Comparison of ENCODE assay signal across 25 cellular contexts in genomic region chr12:98587084-98587483, GRCh38. TPM values are rescaled to one million over a fixed set of nuclear protein-coding genes. Genes with fewer than 3 reads are reported as not detected.
DNase-seq lines count a peak whose midpoint lies in the region; ATAC-seq, FAIRE-seq and TF ChIP-seq lines count a peak whose summit lies in the region.
"Had no signal": no experiment of that assay in that cellular context is flagged by ENCODE, and none has a peak within 500 bp of the region (broad histone marks: within the 10 kb centered on the region; RNA-seq: fewer than 3 reads in every experiment).

No MANE protein-coding gene starts in this region.

- no peaks in the 10 kb centered on the region for H3K36me3 ChIP-seq in K562 (ENCODE audit: control insufficient read depth, insufficient read depth, low read length)
- H3K36me3 ChIP-seq in pancreas = no peaks in the 10 kb centered on the region
- H3K36me3 ChIP-seq in gastroesophageal sphincter = no peaks in the 10 kb centered on the region
- H3K36me3 ChIP-seq: BLaER1 treated with 17β-estradiol and CSF1 and Interleukin-3, amounts not matched to agents 10 nM and 100 nM; esophagus squamous epithelium; Peyer's patch had no signal

- no TSS peak for BruUV-seq in K562 (replicated peaks; lab: Mats Ljungman, UMichigan)

- H3K36me3 Mint-ChIP-seq in activated T-helper 2 cell treated with anti-CD3 and anti-CD28 coated beads, Interferon-gamma antibody, Interleukin-2, Interleukin-4, amounts not matched to agents 10 μg/mL and 5 μg/mL and 100 μg/mL, durations not matched to agents 14 hours and 24 hours and 36 hours (ENCODE audit: low read depth) = no peaks in the 10 kb centered on the region
- H3K36me3 Mint-ChIP-seq: activated naive CD4-positive, alpha-beta T cell treated with anti-CD3 and anti-CD28 coated beads, Interleukin-2, amount 10 ng/mL, durations not matched to agents 7 days and 5 days; stimulated activated effector memory CD8-positive, alpha-beta T cell treated with anti-CD3 and anti-CD28 coated beads, Interleukin-12 subunit alpha, Interleukin-12 subunit beta, amount 100 ng/mL, for 72 hours; type B pancreatic cell had no signal

- no peaks in the 10 kb centered on the region for H4K20me1 ChIP-seq in K562 (replicated peaks; ENCODE audit: control insufficient read depth, insufficient read depth, low read length)
- H4K20me1 ChIP-seq: BLaER1 treated with 17β-estradiol and CSF1 and Interleukin-3, amounts not matched to agents 10 nM and 100 nM had no signal

- H3K27me3 ChIP-seq in K562 (ENCODE audit: control insufficient read depth in 2 of 2, insufficient read depth in 2 of 2, low read length in 2 of 2) = no peaks in the 10 kb centered on the region
- H3K27me3 ChIP-seq in pancreas = no peaks in the 10 kb centered on the region
- H3K27me3 ChIP-seq in gastroesophageal sphincter = no peaks in the 10 kb centered on the region
- H3K27me3 ChIP-seq: BLaER1 treated with 17β-estradiol and CSF1 and Interleukin-3, amounts not matched to agents 10 nM and 100 nM; esophagus squamous epithelium; Peyer's patch had no signal

- WGBS in K562 (ENCODE audit: insufficient coverage, low coverage, missing lambda C conversion rate) = 41% methylated on average over 5 of the region's 5 CpGs
- 68 to 75% methylated on average over 5 of the region's 5 CpGs for WGBS in pancreas, 2 donors
- 76 to 92% methylated on average over 2 to 5 of the region's 5 CpGs for WGBS in gastroesophageal sphincter (ENCODE audit: low coverage in 1 of 2), 2 donors

- H3K27ac ChIP-seq in K562 (ENCODE audit: extremely low read depth, low read depth, low read length) = no peak overlapping the region
- no peak overlapping the region for H3K27ac ChIP-seq in pancreas
- no peak overlapping the region for H3K27ac ChIP-seq in gastroesophageal sphincter
- H3K27ac ChIP-seq: BLaER1 treated with 17β-estradiol and CSF1 and Interleukin-3, amounts not matched to agents 10 nM and 100 nM; esophagus squamous epithelium; Peyer's patch had no signal

- in situ Hi-C loops in K562 (cut with MboI) = no loop called here

- TF ChIP-seq POLR2A in K562 (conservative IDR thresholded peaks at IDR 0.05) (no peak), gastroesophageal sphincter (IDR thresholded peaks at IDR 0.05) (no peak)

- H3K4me3 ChIP-seq in K562 = no peak overlapping the region
- H3K4me3 ChIP-seq in pancreas = no peak overlapping the region
- H3K4me3 ChIP-seq in gastroesophageal sphincter = no peak overlapping the region
- H3K4me3 ChIP-seq: BLaER1 treated with 17β-estradiol and CSF1 and Interleukin-3, amounts not matched to agents 10 nM and 100 nM; esophagus squamous epithelium; Peyer's patch had no signal

- no peak overlapping the region for H2AFZ ChIP-seq in K562 (ENCODE audit: low read depth, low read length)

- POLR2A ChIA-PET in K562 (lab: Yijun Ruan, JAX) = interaction anchor here (1.1 kb wide), 1 partner anchor 10 kb away, joined by 5 read pairs; no protein-coding TSS in a partner anchor

- no peaks in the 10 kb centered on the region for H3K9me1 ChIP-seq in K562 (ENCODE audit: control insufficient read depth, insufficient read depth, low read length)

- H3K4me1 Mint-ChIP-seq in activated T-helper 2 cell treated with anti-CD3 and anti-CD28 coated beads, Interferon-gamma antibody, Interleukin-2, Interleukin-4, amounts not matched to agents 10 μg/mL and 5 μg/mL and 100 μg/mL, durations not matched to agents 14 hours and 24 hours and 36 hours (ENCODE audit: low read depth) = peaks cover 3% of the 10 kb centered on the region
- H3K4me1 Mint-ChIP-seq: stimulated activated effector memory CD8-positive, alpha-beta T cell treated with anti-CD3 and anti-CD28 coated beads, Interleukin-12 subunit alpha, Interleukin-12 subunit beta, amount 100 ng/mL, for 72 hours had no signal

- CTCF ChIA-PET in K562 (lab: Yijun Ruan, JAX; ENCODE audit: low intra/inter-chr PET ratio) = interaction anchor here (0.6 kb wide), 1 partner anchor 23 kb away, joined by 5 read pairs; no protein-coding TSS in a partner anchor

- peaks cover 5 to 7% of the 10 kb centered on the region in 2 experiments; a peak in 4 of 5 replicates for H3K4me1 ChIP-seq in K562 (replicated peaks in 1 of 2; ENCODE audit: control insufficient read depth in 2 of 2, insufficient read depth in 2 of 2, low read length in 2 of 2)
- H3K4me1 ChIP-seq in pancreas = no peaks in the 10 kb centered on the region
- no peaks in the 10 kb centered on the region for H3K4me1 ChIP-seq in gastroesophageal sphincter
- H3K4me1 ChIP-seq: esophagus squamous epithelium, Peyer's patch had no signal

- no peaks in the 10 kb centered on the region for H3K79me2 ChIP-seq in K562 (ENCODE audit: control insufficient read depth, insufficient read depth, low read length)

- peaks cover 4% of the 10 kb centered on the region for H3K27me3 Mint-ChIP-seq in activated T-helper 2 cell treated with anti-CD3 and anti-CD28 coated beads, Interferon-gamma antibody, Interleukin-2, Interleukin-4, amounts not matched to agents 10 μg/mL and 5 μg/mL and 100 μg/mL, durations not matched to agents 14 hours and 24 hours and 36 hours (ENCODE audit: low read depth)
- H3K27me3 Mint-ChIP-seq: type B pancreatic cell had no signal

- no peak overlapping the region for H3K4me2 ChIP-seq in K562 (ENCODE audit: insufficient read depth, low read length)
- H3K4me2 ChIP-seq: BLaER1 treated with 17β-estradiol and CSF1 and Interleukin-3, amounts not matched to agents 10 nM and 100 nM had no signal

- no peak overlapping the region for H3K9ac ChIP-seq in K562 (ENCODE audit: insufficient read depth in 1 of 2, low read depth in 2 of 2, low read length in 2 of 2)
- H3K9ac ChIP-seq: BLaER1 treated with 17β-estradiol and CSF1 and Interleukin-3, amounts not matched to agents 10 nM and 100 nM had no signal

- FAIRE-seq in K562 (lab: Jason Lieb, UNC) (no peak), pancreas (lab: Jason Lieb, UNC) (no peak)

- no peak for TF ChIP-seq RAD21 in K562 (CRISPR knock-in tag; conservative IDR thresholded peaks at IDR 0.05 in 1 of 2, IDR thresholded peaks at IDR 0.05 in 1 of 2)

- H3K27ac Mint-ChIP-seq in activated T-helper 2 cell treated with anti-CD3 and anti-CD28 coated beads, Interferon-gamma antibody, Interleukin-2, Interleukin-4, amounts not matched to agents 10 μg/mL and 5 μg/mL and 100 μg/mL, durations not matched to agents 14 hours and 24 hours and 36 hours = no peak overlapping the region
- H3K27ac Mint-ChIP-seq: activated naive CD4-positive, alpha-beta T cell treated with anti-CD3 and anti-CD28 coated beads, Interleukin-2, amount 10 ng/mL, durations not matched to agents 7 days and 5 days; stimulated activated effector memory CD8-positive, alpha-beta T cell treated with anti-CD3 and anti-CD28 coated beads, Interleukin-12 subunit alpha, Interleukin-12 subunit beta, amount 100 ng/mL, for 72 hours; type B pancreatic cell had no signal

- TF ChIP-seq CTCF in K562 (IDR thresholded peaks at IDR 0.05 in 2 of 3, conservative IDR thresholded peaks at IDR 0.05 in 1 of 3; ENCODE audit: insufficient read depth in 2 of 3, low read depth in 1 of 3, low read length in 3 of 3) (no peak), pancreas (IDR thresholded peaks at IDR 0.05) (no peak), gastroesophageal sphincter (IDR thresholded peaks at IDR 0.05) (no peak)

- H3K9me3 Mint-ChIP-seq in activated T-helper 2 cell treated with anti-CD3 and anti-CD28 coated beads, Interferon-gamma antibody, Interleukin-2, Interleukin-4, amounts not matched to agents 10 μg/mL and 5 μg/mL and 100 μg/mL, durations not matched to agents 14 hours and 24 hours and 36 hours = no peaks in the 10 kb centered on the region
- H3K9me3 Mint-ChIP-seq: activated naive CD4-positive, alpha-beta T cell treated with anti-CD3 and anti-CD28 coated beads, Interleukin-2, amount 10 ng/mL, durations not matched to agents 7 days and 5 days; stimulated activated effector memory CD8-positive, alpha-beta T cell treated with anti-CD3 and anti-CD28 coated beads, Interleukin-12 subunit alpha, Interleukin-12 subunit beta, amount 100 ng/mL, for 72 hours; type B pancreatic cell had no signal

- H3K9me3 ChIP-seq in K562 (replicated peaks; ENCODE audit: control insufficient read depth, insufficient read depth, low read depth, low read length) = no peaks in the 10 kb centered on the region
- no peaks in the 10 kb centered on the region for H3K9me3 ChIP-seq in pancreas
- no peaks in the 10 kb centered on the region for H3K9me3 ChIP-seq in gastroesophageal sphincter
- H3K9me3 ChIP-seq: BLaER1 treated with 17β-estradiol and CSF1 and Interleukin-3, amounts not matched to agents 10 nM and 100 nM; esophagus squamous epithelium; Peyer's patch had no signal

- TF ChIP-seq EP300 in K562 (IDR thresholded peaks at IDR 0.05; ENCODE audit: low read length) = no peak
- no peak for TF ChIP-seq EP300 in gastroesophageal sphincter (IDR thresholded peaks at IDR 0.05)

- intact Hi-C loops in K562 (cut with micrococcal nuclease) (no loop called here), pancreas (cut with DNase I) (no loop called here)
- intact Hi-C loops in activated T-helper 2 cell treated with anti-CD3 and anti-CD28 coated beads, Interferon-gamma antibody, Interleukin-2, Interleukin-4, amounts not matched to agents 10 μg/mL and 5 μg/mL and 100 μg/mL, durations not matched to agents 14 hours and 24 hours and 36 hours (cut with micrococcal nuclease) = no loop called here

- no peak for ATAC-seq in K562
- no peak for ATAC-seq in pancreas
- no peak for ATAC-seq in gastroesophageal sphincter
- ATAC-seq: sciatic nerve; stimulated activated effector memory CD8-positive, alpha-beta T cell treated with anti-CD3 and anti-CD28 coated beads, Interleukin-12 subunit alpha, Interleukin-12 subunit beta, amount 100 ng/mL, for 72 hours had no signal

- peak; percentile 70 for DNase-seq in DMS79 (lab: John Stamatoyannopoulos, UW)
- DNase-seq in NCI-H146 (lab: John Stamatoyannopoulos, UW) = peak; percentile 84
- peak; percentile 82 for DNase-seq in NCI-H345 treated with DMSO at 0.1 percent for 48 hours (lab: John Stamatoyannopoulos, UW; ENCODE audit: unreplicated experiment)
- DNase-seq in K562 (ENCODE audit: extremely low read depth in 1 of 4, low spot score in 3 of 4) = no peak
- no peak for DNase-seq in pancreas
- no peak for DNase-seq in activated T-helper 2 cell treated with anti-CD3 and anti-CD28 coated beads, Interferon-gamma antibody, Interleukin-2, Interleukin-4, amounts not matched to agents 10 μg/mL and 5 μg/mL and 100 μg/mL, durations not matched to agents 14 hours and 24 hours and 36 hours (ENCODE audit: low spot score)
- DNase-seq: activated CD4-positive, alpha-beta T cell treated with anti-CD3 and anti-CD28 coated beads, Interleukin-2, amount 50 U/mL, for 48 hours; activated naive CD4-positive, alpha-beta T cell treated with anti-CD3 and anti-CD28 coated beads, Interleukin-2, amount 10 ng/mL, durations not matched to agents 7 days and 5 days; anterior cingulate cortex; COR-L47; cortex of kidney; esophagus squamous epithelium; foreskin melanocyte; HCEC 1CT; hippocampal formation; NCI-H226; Peyer's patch; posterior cingulate gyrus; stimulated activated CD4-positive, alpha-beta T cell treated with anti-CD3 and anti-CD28 coated beads, Interleukin-4, amount 100 ng/mL, for 24 hours; T-helper 1 cell had no signal

- H3K4me3 Mint-ChIP-seq in activated T-helper 2 cell treated with anti-CD3 and anti-CD28 coated beads, Interferon-gamma antibody, Interleukin-2, Interleukin-4, amounts not matched to agents 10 μg/mL and 5 μg/mL and 100 μg/mL, durations not matched to agents 14 hours and 24 hours and 36 hours (ENCODE audit: low read depth) = no peak overlapping the region
- H3K4me3 Mint-ChIP-seq: activated naive CD4-positive, alpha-beta T cell treated with anti-CD3 and anti-CD28 coated beads, Interleukin-2, amount 10 ng/mL, durations not matched to agents 7 days and 5 days; stimulated activated effector memory CD8-positive, alpha-beta T cell treated with anti-CD3 and anti-CD28 coated beads, Interleukin-12 subunit alpha, Interleukin-12 subunit beta, amount 100 ng/mL, for 72 hours; type B pancreatic cell had no signal

RNA-seq across cellular contexts. Expression of gene SLC25A3, which starts 6.4 kb away (rescaled TPM):
- 311 and 511 TPM in 2 replicates for total RNA-seq in K562 (2011; cell fraction: chromatin; rRNA removed; ENCODE audit: low replicate concordance)
- total RNA-seq in K562 (2011; cell fraction: nucleolus; rRNA removed) = 257 and 270 TPM in 2 replicates
- total RNA-seq in K562 (2011; cell fraction: nucleoplasm; rRNA removed) = 338 and 415 TPM in 2 replicates
- total RNA-seq in K562 (2014; rRNA removed) (450 and 515 TPM in 2 replicates), K562 (2014; rRNA removed; fragmentation: Illumina TruSeq; extraction: Trizol) (766 and 865 TPM in 2 replicates), K562 (2015; rRNA removed; fragmentation: Illumina TruSeq; extraction: Trizol) (498 and 500 TPM in 2 replicates), K562 (2021) (687 and 693 TPM in 2 replicates), pancreas (100 to 1,000 TPM; 204 to 343 (median 254) TPM), gastroesophageal sphincter (100 to 1,000 TPM; 602 to 636 (median 625) TPM)
- polyA plus RNA-seq in K562 (2011; rRNA removed) (405 and 419 TPM in 2 replicates), K562 (2014; fragmentation: Illumina TruSeq; extraction: Trizol) (571 and 592 TPM in 2 replicates), K562 (2014; fragmentation: Nextera tagmentation; extraction: Ambion mirVana) (100 to 1,000 TPM; 264 to 309 TPM), K562 (2014; rRNA removed) (449 and 495 TPM in 2 replicates), pancreas (100 to 1,000 TPM; 133 to 223 TPM)
- 556 and 768 TPM in 2 replicates for polyA plus RNA-seq in K562 (2011; cell fraction: cytosol; rRNA removed)
- polyA plus RNA-seq in K562 (2011; cell fraction: nucleus; rRNA removed) = 515 and 531 TPM in 2 replicates
- 638 and 684 TPM in 2 replicates for polyA plus RNA-seq in K562 (2012)
- polyA minus RNA-seq in K562 (2011; rRNA and poly(A)+ RNA removed) = 760 and 828 TPM in 2 replicates
- polyA minus RNA-seq in K562 (2011; cell fraction: cytosol; rRNA and poly(A)+ RNA removed) = 379 and 409 TPM in 2 replicates
- polyA minus RNA-seq in K562 (2011; cell fraction: nucleus; rRNA and poly(A)+ RNA removed) = 181 and 261 TPM in 2 replicates
- 619 and 622 TPM in 2 replicates for total RNA-seq in activated T-helper 2 cell treated with anti-CD3 and anti-CD28 coated beads, Interferon-gamma antibody, Interleukin-2, Interleukin-4, amounts not matched to agents 10 μg/mL and 5 μg/mL and 100 μg/mL, durations not matched to agents 14 hours and 24 hours and 36 hours

RNA-seq across cellular contexts. Expression of gene IKBIP, which starts 57.5 kb away (rescaled TPM):
- 6.2 and 22.8 TPM in 2 replicates for total RNA-seq in K562 (2011; cell fraction: chromatin; rRNA removed; ENCODE audit: low replicate concordance)
- 6.2 and 7.0 TPM in 2 replicates for total RNA-seq in K562 (2011; cell fraction: nucleolus; rRNA removed)
- total RNA-seq in K562 (2011; cell fraction: nucleoplasm; rRNA removed) = 11.0 and 14.5 TPM in 2 replicates
- total RNA-seq in K562 (2014; rRNA removed) (14.1 and 14.9 TPM in 2 replicates), K562 (2014; rRNA removed; fragmentation: Illumina TruSeq; extraction: Trizol) (19.5 and 22.8 TPM in 2 replicates), K562 (2015; rRNA removed; fragmentation: Illumina TruSeq; extraction: Trizol) (16.5 and 17.8 TPM in 2 replicates), K562 (2021) (14.9 and 15.4 TPM in 2 replicates), pancreas (1 to 10 TPM; 1.4 to 8.0 (median 3.6) TPM), gastroesophageal sphincter (10 to 100 TPM in 2 of 4 donors, 1 to 10 TPM in 2; 4.5 to 17.2 (median 10.2) TPM)
- polyA plus RNA-seq in K562 (2011; rRNA removed) (12.3 and 16.2 TPM in 2 replicates), K562 (2014; fragmentation: Illumina TruSeq; extraction: Trizol) (12.6 and 15.3 TPM in 2 replicates), K562 (2014; fragmentation: Nextera tagmentation; extraction: Ambion mirVana) (1 to 10 TPM; 3.3 to 4.9 TPM), K562 (2014; rRNA removed) (14.9 and 15.8 TPM in 2 replicates), pancreas (1 to 10 TPM; 3.8 to 4.6 TPM)
- polyA plus RNA-seq in K562 (2011; cell fraction: cytosol; rRNA removed) = 3.1 and 5.1 TPM in 2 replicates
- 2.5 and 2.8 TPM in 2 replicates for polyA plus RNA-seq in K562 (2011; cell fraction: nucleus; rRNA removed)
- polyA plus RNA-seq in K562 (2012) = 12.4 and 14.4 TPM in 2 replicates
- 9.7 and 10.4 TPM in 2 replicates for polyA minus RNA-seq in K562 (2011; rRNA and poly(A)+ RNA removed)
- polyA minus RNA-seq in K562 (2011; cell fraction: cytosol; rRNA and poly(A)+ RNA removed) = 4.7 and 4.8 TPM in 2 replicates
- polyA minus RNA-seq in K562 (2011; cell fraction: nucleus; rRNA and poly(A)+ RNA removed) = 2.7 and 3.8 TPM in 2 replicates
- total RNA-seq in activated T-helper 2 cell treated with anti-CD3 and anti-CD28 coated beads, Interferon-gamma antibody, Interleukin-2, Interleukin-4, amounts not matched to agents 10 μg/mL and 5 μg/mL and 100 μg/mL, durations not matched to agents 14 hours and 24 hours and 36 hours = 39.9 and 41.1 TPM in 2 replicates

RNA-seq across cellular contexts. Expression of gene APAF1, which starts 58.0 kb away (rescaled TPM):
- 34.4 and 111 TPM in 2 replicates for total RNA-seq in K562 (2011; cell fraction: chromatin; rRNA removed; ENCODE audit: low replicate concordance)
- 13.7 and 18.6 TPM in 2 replicates for total RNA-seq in K562 (2011; cell fraction: nucleolus; rRNA removed)
- 27.3 and 35.5 TPM in 2 replicates for total RNA-seq in K562 (2011; cell fraction: nucleoplasm; rRNA removed)
- total RNA-seq in K562 (2014; rRNA removed) = 8.5 and 11.1 TPM in 2 replicates
- 15.2 and 18.3 TPM in 2 replicates for total RNA-seq in K562 (2014; rRNA removed; fragmentation: Illumina TruSeq; extraction: Trizol)
- 10.8 TPM in 2 replicates for total RNA-seq in K562 (2015; rRNA removed; fragmentation: Illumina TruSeq; extraction: Trizol)
- 11.5 and 13.4 TPM in 2 replicates for total RNA-seq in K562 (2021)
- polyA plus RNA-seq in K562 (2011; rRNA removed) = 12.4 and 15.7 TPM in 2 replicates
- polyA plus RNA-seq in K562 (2011; cell fraction: cytosol; rRNA removed) = 5.2 and 7.2 TPM in 2 replicates
- polyA plus RNA-seq in K562 (2011; cell fraction: nucleus; rRNA removed) = 9.1 and 10.9 TPM in 2 replicates
- 6.7 and 9.1 TPM in 2 replicates for polyA plus RNA-seq in K562 (2012)
- polyA plus RNA-seq in K562 (2014; fragmentation: Illumina TruSeq; extraction: Trizol) = 8.2 and 9.9 TPM in 2 replicates
- polyA plus RNA-seq in K562 (2014; fragmentation: Nextera tagmentation; extraction: Ambion mirVana) = 1 to 10 TPM; 5.1 to 6.5 TPM
- 7.2 and 8.4 TPM in 2 replicates for polyA plus RNA-seq in K562 (2014; rRNA removed)
- polyA minus RNA-seq in K562 (2011; rRNA and poly(A)+ RNA removed) = 48.2 and 55.6 TPM in 2 replicates
- 12.2 and 18.2 TPM in 2 replicates for polyA minus RNA-seq in K562 (2011; cell fraction: cytosol; rRNA and poly(A)+ RNA removed)
- polyA minus RNA-seq in K562 (2011; cell fraction: nucleus; rRNA and poly(A)+ RNA removed) = 12.1 and 26.7 TPM in 2 replicates
- 10 to 100 TPM in 1 of 6 donors, 1 to 10 TPM in 5; 2.7 to 14.0 (median 5.7) TPM for total RNA-seq in pancreas
- 1 to 10 TPM; 3.5 to 6.6 TPM for polyA plus RNA-seq in pancreas
- 28.3 and 31.2 TPM in 2 replicates for total RNA-seq in activated T-helper 2 cell treated with anti-CD3 and anti-CD28 coated beads, Interferon-gamma antibody, Interleukin-2, Interleukin-4, amounts not matched to agents 10 μg/mL and 5 μg/mL and 100 μg/mL, durations not matched to agents 14 hours and 24 hours and 36 hours
- total RNA-seq in gastroesophageal sphincter = 10 to 100 TPM in 1 of 4 donors, 1 to 10 TPM in 3; 7.5 to 18.6 (median 8.5) TPM

Comparison
In these comparisons a context has a peak if more than half of its experiments do, and no peak if none do; other contexts are left out.
1. DNase-seq: peak in DMS79 (single experiment), NCI-H146 (single experiment) and NCI-H345 treated with DMSO at 0.1 percent for 48 hours (single experiment); none in K562 (0 of 4), pancreas (0 of 6) and activated T-helper 2 cell treated with anti-CD3 and anti-CD28 coated beads, Interferon-gamma antibody, Interleukin-2, Interleukin-4, amounts not matched to agents 10 μg/mL and 5 μg/mL and 100 μg/mL, durations not matched to agents 14 hours and 24 hours and 36 hours (single experiment).